In genomic region chr16:527015-527903, GRCh38 we compare ENCODE assay signal across 8 cellular contexts. TPM values are rescaled to one million over a fixed set of nuclear protein-coding genes. Genes with fewer than 3 reads are reported as not detected.
A peak's percentile ranks its signal among the peaks of the same experiment; 100 is the strongest.
DNase-seq lines count a peak whose midpoint lies in the region; ATAC-seq lines count a peak whose summit lies in the region.

CAPN15 (plus strand) TSS chr16:527712; CDS start chr16:546839, 19,127 bp downstream.

- ATAC-seq in GM19025 (IDR thresholded peaks at IDR 0.05; ENCODE audit: low read depth, unreplicated experiment) (peak; percentile 60), HG03280 (IDR thresholded peaks at IDR 0.05; ENCODE audit: unreplicated experiment) (peak; percentile 74)

- DNase-seq in AG08396 (ENCODE audit: low spot score) (peak; percentile 92), NCI-H446 (lab: John Stamatoyannopoulos, UW) (peak; percentile 70 to 94), cerebellum (ENCODE audit: low spot score) (peak; percentile 91), kidney glomerular epithelial cell (lab: John Stamatoyannopoulos, UW) (peak; percentile 90)
- DNase-seq in activated CD4-positive, alpha-beta T cell treated with anti-CD3 and anti-CD28 coated beads for 1 hour, result peak; percentile 79
- peak; percentile 65 to 69 for DNase-seq in stimulated activated CD4-positive, alpha-beta T cell treated with anti-CD3 and anti-CD28 coated beads, Interleukin-1b, Interleukin-23, amount 100 ng/mL, for 1 hour (ENCODE audit: low read depth in 2 of 2)

RNA-seq across cellular contexts. Expression of gene CAPN15, which starts in this region (rescaled TPM):
- 17.0 TPM for total RNA-seq in cerebellum

Comparison
In these comparisons a context has a peak if more than half of its experiments do, and no peak if none do; other contexts are left out.
1. Peak in every context shown above with its lines: DNase-seq and ATAC-seq.